ENCODE assay signal across 12 cellular contexts in the genomic region with DNA sequence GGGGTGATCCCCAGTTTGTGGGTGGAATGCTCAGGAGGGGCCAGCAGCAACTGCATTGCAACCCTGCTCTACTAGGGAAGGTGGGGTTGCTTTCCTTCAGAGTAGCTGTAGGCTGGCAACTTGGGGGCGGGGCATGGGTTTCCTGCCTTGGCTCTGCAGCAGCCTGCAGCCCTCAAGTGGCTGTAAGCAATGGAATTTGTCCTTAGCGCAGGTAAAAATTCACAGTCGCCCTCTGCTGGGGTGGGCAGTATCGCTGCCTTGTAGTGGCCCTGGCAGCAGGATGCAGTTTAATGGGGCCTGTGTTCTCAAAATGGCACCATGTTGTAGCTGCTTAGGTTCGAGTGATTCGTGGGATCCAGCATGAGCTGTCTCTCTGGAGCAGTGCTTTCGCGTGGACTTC. TPM values are rescaled to one million over a fixed set of nuclear protein-coding genes. Genes with fewer than 3 reads are reported as not detected.
DNase-seq lines count a peak whose midpoint lies in the region; ATAC-seq and TF ChIP-seq lines count a peak whose summit lies in the region.
"Had no signal": no experiment of that assay in that cellular context is flagged by ENCODE, and none has a peak within 500 bp of the region (broad histone marks: within the 10 kb centered on the region; RNA-seq: fewer than 3 reads in every experiment).

No MANE protein-coding gene starts in this region.

- no peak overlapping the region for H3K4me3 ChIP-seq in BLaER1
- H3K4me3 ChIP-seq in PC-9: no peak overlapping the region
- H3K4me3 ChIP-seq: heart right ventricle had no signal

- H3K9me3 ChIP-seq in BLaER1: peaks cover 56% of the 10 kb centered on the region
- H3K9me3 ChIP-seq in PC-9 (ENCODE audit: insufficient read depth, low read depth): no peaks in the 10 kb centered on the region
- H3K9me3 ChIP-seq: BE2C had no signal

- ATAC-seq in activated T-cell treated with anti-CD3 and anti-CD28 coated beads, Interleukin-2, amount 50 U/mL, for 4 hours: peak; percentile 20 to 23
- no peak for ATAC-seq in HG02759 (IDR thresholded peaks at IDR 0.05; ENCODE audit: unreplicated experiment)

- H3K4me1 ChIP-seq in BLaER1 (peaks cover 15% of the 10 kb centered on the region), PC-9 (replicated peaks; ENCODE audit: insufficient read depth) (no peaks in the 10 kb centered on the region)
- H3K4me1 ChIP-seq: BE2C had no signal

- peak overlapping the region; percentile 44; the same call in 1 of the 2 replicates for H3K4me2 ChIP-seq in BLaER1
- no peak overlapping the region for H3K4me2 ChIP-seq in PC-9

- H3K27me3 ChIP-seq in BLaER1 (no peaks in the 10 kb centered on the region), PC-9 (ENCODE audit: insufficient read depth, low read depth) (no peaks in the 10 kb centered on the region)
- H3K27me3 ChIP-seq: BE2C, heart right ventricle had no signal

- no TSS peak for BruUV-seq in PC-9 (replicated peaks; lab: Mats Ljungman, UMichigan)

- TF ChIP-seq CTCF in HFFc6 (IDR thresholded peaks at IDR 0.05) (peak; percentile 24; the same call in 1 of the 2 replicates), PC-9 (conservative IDR thresholded peaks at IDR 0.05) (no peak)

- H4K20me1 ChIP-seq in BLaER1 (peaks cover 100% of the 10 kb centered on the region), PC-9 (ENCODE audit: insufficient read depth) (no peaks in the 10 kb centered on the region)

- H3K9me2 ChIP-seq in PC-9 (ENCODE audit: insufficient read depth): no peaks in the 10 kb centered on the region

- H3F3A ChIP-seq in PC-9 (ENCODE audit: insufficient read depth, low read depth): no peaks in the 10 kb centered on the region

- H2AFZ ChIP-seq in PC-9: no peak overlapping the region

- intact Hi-C loops in PC-9 (cut with micrococcal nuclease; ENCODE audit: unreplicated experiment): no loop called here

- H3K9ac ChIP-seq in BLaER1: no peak overlapping the region

- H3K27me3 Mint-ChIP-seq in HFFc6 (ENCODE audit: insufficient read depth): no peaks in the 10 kb centered on the region
- H3K27me3 Mint-ChIP-seq in activated T-cell treated with anti-CD3 and anti-CD28 coated beads, Interleukin-2, amount 50 U/mL, for 4 hours (ENCODE audit: low read depth): no peaks in the 10 kb centered on the region

- DNase-seq in HFFc6 (no peak), iPS-NIHi7 (ENCODE audit: extremely low spot score) (peak; percentile 77), cortex of kidney (lab: John Stamatoyannopoulos, UW) (no peak), PC-9 (no peak), dedifferentiated amniotic fluid mesenchymal stem cell (ENCODE audit: extremely low spot score) (no peak)
- DNase-seq in activated T-cell treated with anti-CD3 and anti-CD28 coated beads, Interleukin-2, amount 50 U/mL, for 4 hours: no peak
- DNase-seq: BE2C, substantia nigra, SW 1271 had no signal

- peaks cover 61% of the 10 kb centered on the region for H3K4me1 Mint-ChIP-seq in HFFc6 (ENCODE audit: low read depth)
- H3K4me1 Mint-ChIP-seq in activated T-cell treated with anti-CD3 and anti-CD28 coated beads, Interleukin-2, amount 50 U/mL, for 4 hours (ENCODE audit: low read depth): peaks cover 85% of the 10 kb centered on the region

- H3K36me3 ChIP-seq in BLaER1: peaks cover 25% of the 10 kb centered on the region
- H3K36me3 ChIP-seq in PC-9 (ENCODE audit: low read depth): no peaks in the 10 kb centered on the region
- H3K36me3 ChIP-seq: BE2C, heart right ventricle had no signal

- H3K79me2 ChIP-seq in PC-9 (ENCODE audit: low read depth): peaks cover 98% of the 10 kb centered on the region

- H3K27ac ChIP-seq in BLaER1 (no peak overlapping the region), PC-9 (no peak overlapping the region)
- H3K27ac ChIP-seq: heart right ventricle had no signal

- POLR2A ChIA-PET in PC-9 (lab: Charles Lee; ENCODE audit: unreplicated experiment): no interaction called here

- peaks cover 14% of the 10 kb centered on the region for H3K9me3 Mint-ChIP-seq in HFFc6
- H3K9me3 Mint-ChIP-seq in activated T-cell treated with anti-CD3 and anti-CD28 coated beads, Interleukin-2, amount 50 U/mL, for 4 hours: peaks cover 23% of the 10 kb centered on the region

- CTCF ChIA-PET in PC-9 (lab: Charles Lee): no interaction called here

- no peak overlapping the region for H3K4me3 Mint-ChIP-seq in HFFc6
- peak overlapping the region; percentile 45 for H3K4me3 Mint-ChIP-seq in activated T-cell treated with anti-CD3 and anti-CD28 coated beads, Interleukin-2, amount 50 U/mL, for 4 hours

- peaks cover 21% of the 10 kb centered on the region for H3K36me3 Mint-ChIP-seq in HFFc6 (ENCODE audit: low read depth)
- H3K36me3 Mint-ChIP-seq in activated T-cell treated with anti-CD3 and anti-CD28 coated beads, Interleukin-2, amount 50 U/mL, for 4 hours (ENCODE audit: insufficient read depth): peaks cover 6% of the 10 kb centered on the region

- no peak overlapping the region for H3K27ac Mint-ChIP-seq in HFFc6

RNA-seq across cellular contexts. Expression of gene STT3B, which starts 29.8 kb away (rescaled TPM):
- total RNA-seq in HFFc6 (2021; fragmentation: NEBNext Ultra II Directional; extraction: Animal tissue kit (Norgen Biotek cat#: 25700)): 100 to 1,000 TPM; 124 to 153 (median 135) TPM
- 100 to 1,000 TPM in 2 of 3 donors, 10 to 100 TPM in 1; 97.2 to 113 (median 104) TPM for total RNA-seq in activated T-cell treated with anti-CD3 and anti-CD28 coated beads, Interleukin-2, amount 50 U/mL, for 4 hours
- 110 and 155 TPM in 2 replicates for total RNA-seq in PC-9 (2021)
